In genomic region chr6:3742426-3743344, GRCh38 we compare ENCODE assay signal across 8 cellular contexts. TPM values are rescaled to one million over a fixed set of nuclear protein-coding genes. Genes with fewer than 3 reads are reported as not detected.
DNase-seq lines count a peak whose midpoint lies in the region; ATAC-seq and TF ChIP-seq lines count a peak whose summit lies in the region.

No MANE protein-coding gene starts in this region.

- H3K36me3 ChIP-seq in SK-N-SH (replicated peaks in 1 of 2; ENCODE audit: control insufficient read depth in 1 of 2, insufficient read depth in 2 of 2, low read length in 1 of 2) (peaks cover 18 to 35% of the 10 kb centered on the region in 2 experiments), trophoblast cell (ENCODE audit: control insufficient read depth in 1 of 2, insufficient read depth in 2 of 2, low read length in 2 of 2) (peaks cover 35 to 41% of the 10 kb centered on the region in 2 experiments), tibial nerve (peaks cover 0 to 12% (median 0%) of the 10 kb centered on the region in 3 donors)

- H3K4me1 Mint-ChIP-seq in activated naive CD4-positive, alpha-beta T cell treated with anti-CD3 and anti-CD28 coated beads for 36 hours (ENCODE audit: low read depth) = peaks cover 10% of the 10 kb centered on the region

- TF ChIP-seq RAD21 in SK-N-SH (IDR thresholded peaks at IDR 0.05; ENCODE audit: low read length) = peak; percentile 93

- WGBS in SK-N-SH (ENCODE audit: low lambda C conversion rate) = 47% methylated on average over 32 of the region's 37 CpGs
- no CpG with 5 or more reads among the region's 37 CpGs for WGBS in trophoblast cell (ENCODE audit: extremely low coverage, insufficient coverage, insufficient read length)
- 19 to 21% methylated on average over 37 of the region's 37 CpGs for WGBS in tibial nerve, 2 donors

- H3K36me3 Mint-ChIP-seq in activated naive CD4-positive, alpha-beta T cell treated with anti-CD3 and anti-CD28 coated beads for 36 hours (ENCODE audit: low read depth) = no peaks in the 10 kb centered on the region

- H3K14ac ChIP-seq in trophoblast cell (ENCODE audit: low read length) = no peak overlapping the region

- H2BK120ac ChIP-seq in trophoblast cell (ENCODE audit: insufficient read depth, low read length, poor library complexity) = no peak overlapping the region

- H4K8ac ChIP-seq in trophoblast cell (ENCODE audit: low read depth, low read length) = no peak overlapping the region

- H3K9me3 ChIP-seq in SK-N-SH (no peaks in the 10 kb centered on the region), trophoblast cell (ENCODE audit: insufficient read depth, low read depth, low read length) (peaks cover 2% of the 10 kb centered on the region), tibial nerve (no peaks in the 10 kb centered on the region)

- peak; percentile 95 for TF ChIP-seq CTCF in SK-N-SH (IDR thresholded peaks at IDR 0.05)
- TF ChIP-seq CTCF in tibial nerve (IDR thresholded peaks at IDR 0.05) = peak; percentile 88 to 97 (median 95)

- H3K79me2 ChIP-seq in SK-N-SH (ENCODE audit: insufficient read depth) = peaks cover 100% of the 10 kb centered on the region
- peaks cover 3% of the 10 kb centered on the region for H3K79me2 ChIP-seq in trophoblast cell (ENCODE audit: control insufficient read depth, insufficient read depth, low read length, poor library complexity)

- no peaks in the 10 kb centered on the region for H3K27me3 ChIP-seq in SK-N-SH (ENCODE audit: insufficient read depth)
- H3K27me3 ChIP-seq in trophoblast cell (ENCODE audit: insufficient read depth, low read length) = no peaks in the 10 kb centered on the region
- H3K27me3 ChIP-seq in tibial nerve = no peaks in the 10 kb centered on the region

- H2BK5ac ChIP-seq in trophoblast cell (ENCODE audit: low read depth, low read length, poor library complexity) = no peak overlapping the region

- H2BK12ac ChIP-seq in trophoblast cell (ENCODE audit: low read length) = no peak overlapping the region

- H3K4ac ChIP-seq in trophoblast cell (ENCODE audit: low read depth, low read length) = no peak overlapping the region

- intact Hi-C loops in activated naive CD4-positive, alpha-beta T cell treated with anti-CD3 and anti-CD28 coated beads for 36 hours (cut with micrococcal nuclease) = loop anchor here (1.0 to 2.0 kb wide), 8 partner anchors 106 to 468 kb away; partner anchors contain the start of gene FAM50B

- no peak overlapping the region for H3K27ac Mint-ChIP-seq in activated naive CD4-positive, alpha-beta T cell treated with anti-CD3 and anti-CD28 coated beads for 36 hours

- H3K27ac ChIP-seq in SK-N-SH (ENCODE audit: low read depth in 2 of 2, low read length in 1 of 2) = peak overlapping the region in 1 of 2 experiments; percentile 31; a peak in 2 of 4 replicates
- no peak overlapping the region for H3K27ac ChIP-seq in trophoblast cell (ENCODE audit: low read depth, low read length)
- peak overlapping the region; percentile 0 to 94 (median 56) for H3K27ac ChIP-seq in tibial nerve

- H3K9me2 ChIP-seq in SK-N-SH = no peaks in the 10 kb centered on the region

- H4K20me1 ChIP-seq in SK-N-SH (ENCODE audit: insufficient read depth) = peaks cover 99% of the 10 kb centered on the region

- peak; percentile 56 for DNase-seq in DMS153 (lab: John Stamatoyannopoulos, UW)
- DNase-seq in LoVo (ENCODE audit: low spot score) = peak; percentile 81
- peak; percentile 84 for DNase-seq in SK-N-SH
- peak; percentile 94 for DNase-seq in activated naive CD4-positive, alpha-beta T cell treated with anti-CD3 and anti-CD28 coated beads for 36 hours
- peak; percentile 83 for DNase-seq in glomerular visceral epithelial cell (ENCODE audit: extremely low spot score)
- DNase-seq in trophoblast cell = peak; percentile 82 to 97
- DNase-seq in tibial nerve (ENCODE audit: low spot score in 2 of 2) = peak; percentile 75 to 87

- H4K12ac ChIP-seq in trophoblast cell (ENCODE audit: low read depth, low read length) = no peak overlapping the region

- no peak overlapping the region for H3K23ac ChIP-seq in trophoblast cell (ENCODE audit: low read length)

- TF ChIP-seq EP300 in SK-N-SH (IDR thresholded peaks at IDR 0.05; ENCODE audit: borderline replicate concordance in 1 of 2, low read depth in 1 of 2, low read length in 1 of 2) (no peak), tibial nerve (IDR thresholded peaks at IDR 0.05) (peak in 1 of 2 donors; percentile 52)

- H3K27me3 Mint-ChIP-seq in activated naive CD4-positive, alpha-beta T cell treated with anti-CD3 and anti-CD28 coated beads for 36 hours (ENCODE audit: low read depth) = peaks cover 9% of the 10 kb centered on the region

- H3K4me3 ChIP-seq in SK-N-SH (ENCODE audit: low read depth in 2 of 2, low read length in 1 of 2) (peak overlapping the region; percentile 12 to 48; a peak in 2 of 4 replicates), trophoblast cell (ENCODE audit: low read depth, low read length) (no peak overlapping the region), tibial nerve (peak overlapping the region in 1 of 4 donors; percentile 16)

- H2AFZ ChIP-seq in SK-N-SH (ENCODE audit: low read depth) = no peak overlapping the region
- no peak overlapping the region for H2AFZ ChIP-seq in trophoblast cell (ENCODE audit: insufficient read depth, low read length, poor library complexity)

- POLR2A ChIA-PET in SK-N-SH (lab: Yijun Ruan, JAX) = no interaction called here

- TF ChIP-seq POLR2A in tibial nerve (IDR thresholded peaks at IDR 0.05) = no peak

- ATAC-seq in GM21576 (IDR thresholded peaks at IDR 0.05; ENCODE audit: unreplicated experiment) = peak; percentile 56

- H3K18ac ChIP-seq in trophoblast cell (ENCODE audit: low read length) = no peak overlapping the region

- H3K4me1 ChIP-seq in SK-N-SH (ENCODE audit: control insufficient read depth in 1 of 2, insufficient read depth in 2 of 2, low read depth in 1 of 2, low read length in 1 of 2) = peaks cover 5 to 20% of the 10 kb centered on the region in 2 experiments; a peak in 2 of 4 replicates
- peaks cover 0 to 2% of the 10 kb centered on the region in 2 experiments for H3K4me1 ChIP-seq in trophoblast cell (ENCODE audit: control insufficient read depth in 1 of 2, insufficient read depth in 2 of 2, low read length in 2 of 2)
- peaks cover 0 to 100% (median 46%) of the 10 kb centered on the region in 4 donors for H3K4me1 ChIP-seq in tibial nerve

- H3F3A ChIP-seq in SK-N-SH (replicated peaks; ENCODE audit: insufficient read depth) = peaks cover 25% of the 10 kb centered on the region

- no peak overlapping the region for H3K4me3 Mint-ChIP-seq in activated naive CD4-positive, alpha-beta T cell treated with anti-CD3 and anti-CD28 coated beads for 36 hours

- CTCF ChIA-PET in SK-N-SH (lab: Yijun Ruan, JAX) = interaction anchor here (0.6 to 8.5 kb wide), 24 partner anchors 9 to 483 kb away, joined by 3 to 88 read pairs (median 4); partner anchors contain the start of genes FAM50B and PXDC1
- CTCF ChIA-PET in activated naive CD4-positive, alpha-beta T cell treated with anti-CD3 and anti-CD28 coated beads for 36 hours (lab: Charles Lee) = interaction anchor here (0.6 to 3.6 kb wide), 22 partner anchors 10 to 471 kb away, joined by 3 to 39 read pairs (median 4); partner anchors contain the start of gene FAM50B

- H3K9me3 Mint-ChIP-seq in activated naive CD4-positive, alpha-beta T cell treated with anti-CD3 and anti-CD28 coated beads for 36 hours = no peaks in the 10 kb centered on the region

- no peak overlapping the region for H2AK5ac ChIP-seq in trophoblast cell (ENCODE audit: low read length)

- H3K4me2 ChIP-seq in SK-N-SH (peak overlapping the region; percentile 38; the same call in 1 of the 2 replicates), trophoblast cell (ENCODE audit: low read length) (no peak overlapping the region)

- H3K9ac ChIP-seq in SK-N-SH (peak overlapping the region; percentile 2; the same call in 1 of the 2 replicates), trophoblast cell (ENCODE audit: low read length) (no peak overlapping the region)

- H3K79me1 ChIP-seq in trophoblast cell (ENCODE audit: low read length) = no peaks in the 10 kb centered on the region

- H4K91ac ChIP-seq in trophoblast cell (ENCODE audit: low read depth, low read length) = no peak overlapping the region

TF ChIP-seq in SK-N-SH, 30 proteins besides CTCF, POLR2A, EP300 and RAD21:
- TF ChIP-seq CHD2 (IDR thresholded peaks at IDR 0.05; ENCODE audit: low read length, partially characterized antibody) = peak; percentile 47
- TF ChIP-seq RCOR1 (IDR thresholded peaks at IDR 0.05; ENCODE audit: low read length) = no peak
- peak; percentile 38 for TF ChIP-seq ELF1 (IDR thresholded peaks at IDR 0.05)
- TF ChIP-seq SMC3 (IDR thresholded peaks at IDR 0.05; ENCODE audit: low read depth, low read length) = peak; percentile 92
- TF ChIP-seq NRF1 (IDR thresholded peaks at IDR 0.05; ENCODE audit: low read depth, low read length) = 0 out of 2 replicates have a peak, but pooled peaks have one; percentile 4
- TF ChIP-seq PBX3 (IDR thresholded peaks at IDR 0.05) = no peak
- TF ChIP-seq GABPA (IDR thresholded peaks at IDR 0.05; ENCODE audit: low read depth) = peak; percentile 45; the same call in 1 of the 2 replicates

RNA-seq across cellular contexts. Expression of gene PXDC1, which starts 8.8 kb away (rescaled TPM):
- 14.1 and 14.5 TPM in 2 replicates for polyA plus RNA-seq in SK-N-SH (2012; rRNA removed)
- polyA plus RNA-seq in SK-N-SH (2012; cell fraction: cytosol; rRNA removed) = 17.3 and 19.2 TPM in 2 replicates
- 19.5 and 25.5 TPM in 2 replicates for polyA plus RNA-seq in SK-N-SH (2012; cell fraction: nucleus; rRNA removed)
- under 1 TPM; 0.17 to 0.36 TPM for total RNA-seq in activated naive CD4-positive, alpha-beta T cell treated with anti-CD3 and anti-CD28 coated beads for 36 hours
- 57.9 and 59.3 TPM in 2 replicates for polyA plus RNA-seq in trophoblast cell (2013)
- total RNA-seq in tibial nerve = 100 to 1,000 TPM in 3 of 4 donors, 10 to 100 TPM in 1; 93.6 to 174 (median 113) TPM

Comparison
In these comparisons a context has a peak if more than half of its experiments do, and no peak if none do; other contexts are left out.
1. RNA of gene PXDC1, which starts 8.8 kb away (total RNA-seq): 93.6 to 174 TPM in tibial nerve; 0.17 to 0.36 TPM in activated naive CD4-positive, alpha-beta T cell treated with anti-CD3 and anti-CD28 coated beads for 36 hours; every median in the first group is over 10 times any median in the second.
2. Peak in every context shown above with its lines, with median percentiles within 50 percentile points of each other: DNase-seq.